10 cellular contexts compared by ENCODE assay signal in genomic region chr12:47776471-47777143, GRCh38. TPM values are rescaled to one million over a fixed set of nuclear protein-coding genes. Genes with fewer than 3 reads are reported as not detected.
DNase-seq lines count a peak whose midpoint lies in the region; ATAC-seq and TF ChIP-seq lines count a peak whose summit lies in the region.
"Had no signal": no experiment of that assay in that cellular context is flagged by ENCODE, and none has a peak within 500 bp of the region (broad histone marks: within the 10 kb centered on the region; RNA-seq: fewer than 3 reads in every experiment).

No MANE protein-coding gene starts in this region.

- no peaks in the 10 kb centered on the region for H3K36me3 ChIP-seq in ovary

- H3K27me3 ChIP-seq in dorsolateral prefrontal cortex (no peaks in the 10 kb centered on the region), ovary (no peaks in the 10 kb centered on the region)

- TF ChIP-seq EP300 in ovary (IDR thresholded peaks at IDR 0.05): no peak

- no peaks in the 10 kb centered on the region for H3K9me3 ChIP-seq in ovary

- DNase-seq in AG08396 (ENCODE audit: low spot score): peak; percentile 52
- DNase-seq in HCEC 1CT: peak; percentile 29
- DNase-seq in dorsolateral prefrontal cortex: no peak
- peak in 2 of 5 donors; percentile 56 to 65 for DNase-seq in ovary
- DNase-seq in iPS-NIHi7 (ENCODE audit: extremely low spot score): no peak
- no peak for DNase-seq in SKM-1 (lab: John Stamatoyannopoulos, UW; ENCODE audit: unreplicated experiment)
- DNase-seq: activated T-cell treated with anti-CD3 and anti-CD28 coated beads, Interleukin-2, amount 50 U/mL, for 4 hours; stimulated activated CD4-positive, alpha-beta T cell treated with anti-CD3 and anti-CD28 coated beads, Interleukin-12 subunit alpha, Interleukin-12 subunit beta, amount 100 ng/mL, for 4 hours had no signal

- peaks cover 33% of the 10 kb centered on the region for H3K4me1 ChIP-seq in ovary (ENCODE audit: insufficient read depth)

- TF ChIP-seq POLR2A in ovary (IDR thresholded peaks at IDR 0.05): no peak

- H3K4me3 ChIP-seq in dorsolateral prefrontal cortex (peak overlapping the region in 38 of 59 donors; percentile 4 to 98 (median 88)), ovary (no peak overlapping the region)

- intact Hi-C loops in dorsolateral prefrontal cortex (cut with DNase I) (no loop called here), ovary (cut with DNase I) (loop anchor here (2.0 to 5.0 kb wide), 6 partner anchors 32 to 124 kb away; no protein-coding TSS in a partner anchor)

- no peak for ATAC-seq in GM19328 (IDR thresholded peaks at IDR 0.05; ENCODE audit: unreplicated experiment)
- ATAC-seq in HG02970 (IDR thresholded peaks at IDR 0.05; ENCODE audit: low FRiP score, unreplicated experiment): no peak
- ATAC-seq: activated T-cell treated with anti-CD3 and anti-CD28 coated beads, Interleukin-2, amount 50 U/mL, for 4 hours had no signal

- TF ChIP-seq CTCF in dorsolateral prefrontal cortex (IDR thresholded peaks at IDR 0.05 in 54 of 56, conservative IDR thresholded peaks at IDR 0.05 in 2 of 56; ENCODE audit: low read depth in 1 of 56, partially characterized antibody in 56 of 56) (no peak), ovary (IDR thresholded peaks at IDR 0.05) (no peak)

- H3K27ac ChIP-seq in dorsolateral prefrontal cortex: peak overlapping the region; percentile 86 to 100 (median 99)
- H3K27ac ChIP-seq in ovary: peak overlapping the region; percentile 65 to 76

- 51 to 62% (median 56%) methylated on average over 5 of the region's 5 CpGs for WGBS in ovary, 3 donors

RNA-seq across cellular contexts. Expression of gene SLC48A1, which starts 3.6 kb away (rescaled TPM):
- total RNA-seq in dorsolateral prefrontal cortex: 100 to 1,000 TPM in 84 of 120 experiments, 10 to 100 TPM in 36; 71.9 to 264 (median 114) TPM
- 100 to 1,000 TPM in 2 of 7 donors, 10 to 100 TPM in 5; 36.7 to 143 (median 98.3) TPM for total RNA-seq in ovary
- polyA plus RNA-seq in ovary: 10 to 100 TPM; 24.1 to 41.1 TPM

RNA-seq across cellular contexts. Expression of gene RAPGEF3, which starts 17.9 kb away (rescaled TPM):
- 100 to 1,000 TPM in 51 of 120 experiments, 10 to 100 TPM in 69; 33.3 to 206 (median 93.7) TPM for total RNA-seq in dorsolateral prefrontal cortex
- 100 to 1,000 TPM in 3 of 7 donors, 10 to 100 TPM in 4; 50.4 to 132 (median 93.5) TPM for total RNA-seq in ovary
- 10 to 100 TPM; 16.9 to 68.4 TPM for polyA plus RNA-seq in ovary

RNA-seq across cellular contexts. Expression of gene HDAC7, which starts 43.1 kb away (rescaled TPM):
- total RNA-seq in dorsolateral prefrontal cortex (10 to 100 TPM; 25.9 to 77.6 (median 46.8) TPM), ovary (100 to 1,000 TPM in 5 of 7 donors, 10 to 100 TPM in 2; 47.2 to 151 (median 103) TPM)
- polyA plus RNA-seq in ovary: 10 to 100 TPM; 40.1 to 79.4 TPM

RNA-seq across cellular contexts. Expression of gene ENDOU, which starts 51.3 kb away (rescaled TPM):
- total RNA-seq in dorsolateral prefrontal cortex (1 to 10 TPM in 111 of 120 experiments, under 1 TPM in 9; 0.65 to 4.5 (median 2.0) TPM), ovary (1 to 10 TPM in 5 of 7 donors, under 1 TPM in 2; 0.69 to 3.6 (median 1.3) TPM)
- polyA plus RNA-seq in ovary: 1 to 10 TPM; 1.4 to 1.6 TPM

Comparison
In these comparisons a context has a peak if more than half of its experiments do, and no peak if none do; other contexts are left out.
1. DNase-seq: peak in AG08396 (single experiment) and HCEC 1CT (single experiment); none in dorsolateral prefrontal cortex (0 of 10), iPS-NIHi7 (single experiment) and SKM-1 (single experiment).
2. intact Hi-C loops: an anchor here in ovary (2.0 to 5.0 kb wide); none called in dorsolateral prefrontal cortex.